ENCODE assay signal across 10 cellular contexts in genomic region chr16:70740919-70741778, GRCh38. TPM values are rescaled to one million over a fixed set of nuclear protein-coding genes. Genes with fewer than 3 reads are reported as not detected.
DNase-seq lines count a peak whose midpoint lies in the region; ATAC-seq and TF ChIP-seq lines count a peak whose summit lies in the region.
"Had no signal": no experiment of that assay in that cellular context is flagged by ENCODE, and none has a peak within 500 bp of the region (broad histone marks: within the 10 kb centered on the region; RNA-seq: fewer than 3 reads in every experiment).

No MANE protein-coding gene starts in this region.

- intact Hi-C loops in left ventricle myocardium inferior (cut with micrococcal nuclease) = loop anchor here (10.0 kb wide), 1 partner anchor 56 kb away; the partner anchor contains the start of gene MTSS2
- intact Hi-C loops in heart right ventricle (cut with DNase I) = loop anchor here in 2 of 10 donors (10.0 kb wide), 1 partner anchor 56 kb away; the partner anchor contains the start of gene MTSS2 (in 2 of the 2)
- intact Hi-C loops in left lung (cut with DNase I) = no loop called here
- intact Hi-C loops in upper lobe of right lung (cut with DNase I) = no loop called here

- H3K4me1 ChIP-seq in left ventricle myocardium inferior (peaks cover 66% of the 10 kb centered on the region), heart right ventricle (peaks cover 31 to 67% (median 44%) of the 10 kb centered on the region in 9 donors), left lung (peaks cover 34 to 73% of the 10 kb centered on the region in 2 donors), upper lobe of right lung (peaks cover 65% of the 10 kb centered on the region)

- DNase-seq in left ventricle myocardium inferior (no peak), heart right ventricle (no peak), left lung (peak in 1 of 2 donors; percentile 64), upper lobe of right lung (no peak), D341Med (ENCODE audit: low spot score) (no peak), WERI-Rb-1 (no peak), T-helper 9 cell (no peak)
- DNase-seq in activated naive CD4-positive, alpha-beta T cell treated with anti-CD3 and anti-CD28 coated beads, Interleukin-2, amount 50 U/mL, for 72 hours (ENCODE audit: low spot score in 2 of 2) = no peak
- DNase-seq: SHP77 treated with DMSO at 0.1 percent for 48 hours had no signal

- ATAC-seq in heart right ventricle (no peak), left lung (no peak), upper lobe of right lung (no peak)
- ATAC-seq in activated naive CD4-positive, alpha-beta T cell treated with anti-CD3 and anti-CD28 coated beads, Interleukin-2, amount 50 U/mL, for 72 hours = peak in 1 of 2 donors; percentile 3

- TF ChIP-seq CTCF in left ventricle myocardium inferior (IDR thresholded peaks at IDR 0.05; ENCODE audit: borderline replicate concordance) (no peak), heart right ventricle (IDR thresholded peaks at IDR 0.05) (no peak), left lung (IDR thresholded peaks at IDR 0.05) (no peak), upper lobe of right lung (IDR thresholded peaks at IDR 0.05) (no peak), WERI-Rb-1 (IDR thresholded peaks at IDR 0.05; ENCODE audit: low read depth, low read length) (no peak)

- H3K9me3 Mint-ChIP-seq in activated naive CD4-positive, alpha-beta T cell treated with anti-CD3 and anti-CD28 coated beads, Interleukin-2, amount 50 U/mL, for 72 hours = no peaks in the 10 kb centered on the region

- H3K36me3 ChIP-seq in left ventricle myocardium inferior (peaks cover 17% of the 10 kb centered on the region), heart right ventricle (peaks cover 0 to 52% (median 3%) of the 10 kb centered on the region in 9 donors), left lung (peaks cover 0 to 55% of the 10 kb centered on the region in 2 donors), upper lobe of right lung (peaks cover 21% of the 10 kb centered on the region), WERI-Rb-1 (peaks cover 24% of the 10 kb centered on the region)

- H3K27me3 ChIP-seq in left ventricle myocardium inferior (ENCODE audit: low read depth) (no peaks in the 10 kb centered on the region), heart right ventricle (no peaks in the 10 kb centered on the region), left lung (no peaks in the 10 kb centered on the region), upper lobe of right lung (no peaks in the 10 kb centered on the region), WERI-Rb-1 (ENCODE audit: insufficient read depth, low read depth, severe bottlenecking) (no peaks in the 10 kb centered on the region)

- WGBS in heart right ventricle, 2 donors = 81 to 84% methylated on average over 20 of the region's 20 CpGs

- H3K9me3 ChIP-seq in left ventricle myocardium inferior (replicated peaks) (no peaks in the 10 kb centered on the region), heart right ventricle (no peaks in the 10 kb centered on the region), left lung (peaks cover 0 to 5% of the 10 kb centered on the region in 2 donors), upper lobe of right lung (no peaks in the 10 kb centered on the region), WERI-Rb-1 (ENCODE audit: severe bottlenecking) (no peaks in the 10 kb centered on the region)

- H3K27ac Mint-ChIP-seq in activated naive CD4-positive, alpha-beta T cell treated with anti-CD3 and anti-CD28 coated beads, Interleukin-2, amount 50 U/mL, for 72 hours = peak overlapping the region; percentile 89 to 98

- H3K4me3 ChIP-seq in left ventricle myocardium inferior = no peak overlapping the region
- H3K4me3 ChIP-seq in heart right ventricle = no peak overlapping the region
- H3K4me3 ChIP-seq in left lung = no peak overlapping the region
- H3K4me3 ChIP-seq in upper lobe of right lung = no peak overlapping the region
- H3K4me3 ChIP-seq in WERI-Rb-1 (ENCODE audit: low read depth, low read length) = no peak overlapping the region
- H3K4me3 ChIP-seq: lung had no signal

- H3K36me3 Mint-ChIP-seq in activated naive CD4-positive, alpha-beta T cell treated with anti-CD3 and anti-CD28 coated beads, Interleukin-2, amount 50 U/mL, for 72 hours = peaks cover 16 to 22% of the 10 kb centered on the region in 2 donors

- H3K27ac ChIP-seq in left ventricle myocardium inferior (replicated peaks) (peak overlapping the region; percentile 18), heart right ventricle (peak overlapping the region in 1 of 10 donors; percentile 26), left lung (peak overlapping the region; percentile 26 to 45), upper lobe of right lung (peak overlapping the region; percentile 58), WERI-Rb-1 (no peak overlapping the region)

RNA-seq across cellular contexts. Expression of gene MTSS2, which starts 55.3 kb away (rescaled TPM):
- total RNA-seq in left ventricle myocardium inferior (83.9 TPM), heart right ventricle (100 to 1,000 TPM in 2 of 10 donors, 10 to 100 TPM in 8; 39.8 to 121 (median 62.1) TPM), left lung (10 to 100 TPM; 58.1 to 96.3 TPM), upper lobe of right lung (81.3 TPM)
- polyA plus RNA-seq in heart right ventricle = 10 to 100 TPM; 39.0 to 39.7 TPM
- 1 to 10 TPM in 1 of 2 donors, under 1 TPM in 1; 0.82 to 1.8 TPM for total RNA-seq in activated naive CD4-positive, alpha-beta T cell treated with anti-CD3 and anti-CD28 coated beads, Interleukin-2, amount 50 U/mL, for 72 hours

RNA-seq across cellular contexts. Expression of gene VAC14, which starts 59.8 kb away (rescaled TPM):
- total RNA-seq in left ventricle myocardium inferior (21.0 TPM), heart right ventricle (10 to 100 TPM; 19.2 to 27.9 (median 22.7) TPM), left lung (10 to 100 TPM; 40.0 to 53.2 TPM), upper lobe of right lung (52.2 TPM)
- 10 to 100 TPM; 27.1 to 43.7 TPM for polyA plus RNA-seq in heart right ventricle
- 10 to 100 TPM; 22.5 to 28.8 TPM for total RNA-seq in activated naive CD4-positive, alpha-beta T cell treated with anti-CD3 and anti-CD28 coated beads, Interleukin-2, amount 50 U/mL, for 72 hours

Comparison
In these comparisons a context has a peak if more than half of its experiments do, and no peak if none do; other contexts are left out.
1. RNA of gene MTSS2, which starts 55.3 kb away (total RNA-seq): 58.1 to 96.3 TPM in left lung, 83.9 TPM in left ventricle myocardium inferior (single experiment), 81.3 TPM in upper lobe of right lung (single experiment) and 39.8 to 121 TPM in heart right ventricle; 0.82 to 1.8 TPM in activated naive CD4-positive, alpha-beta T cell treated with anti-CD3 and anti-CD28 coated beads, Interleukin-2, amount 50 U/mL, for 72 hours; every median in the first group is over 10 times any median in the second.